Comparison of ENCODE assay signal across 22 cellular contexts in the genomic region with DNA sequence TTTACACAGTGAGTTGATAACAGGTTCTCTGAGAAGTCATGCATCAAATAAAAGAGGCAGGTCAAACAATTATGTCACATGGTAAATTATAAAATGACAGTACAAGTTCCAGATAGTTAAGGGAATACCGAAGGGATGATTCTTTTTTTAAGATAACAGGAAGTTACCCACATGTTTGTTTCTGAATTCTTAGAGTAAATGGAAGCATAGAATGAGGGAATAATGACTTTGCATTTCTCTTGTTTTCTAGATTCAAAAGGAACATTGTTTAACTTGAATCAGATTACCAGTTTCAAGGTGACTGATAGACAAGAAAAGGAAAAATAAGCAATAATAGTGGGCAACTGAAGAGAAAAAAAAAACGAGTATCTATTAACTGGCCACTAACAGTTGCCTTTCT.
DNase-seq lines count a peak whose midpoint lies in the region; TF ChIP-seq lines count a peak whose summit lies in the region.
"Had no signal": no experiment of that assay in that cellular context is flagged by ENCODE, and none has a peak within 500 bp of the region (broad histone marks: within the 10 kb centered on the region; RNA-seq: fewer than 3 reads in every experiment).

No MANE protein-coding gene starts in this region.

- H3K27ac Mint-ChIP-seq in MCF 10A (ENCODE audit: low read depth, unreplicated experiment) (no peak overlapping the region), HFFc6 (peak overlapping the region; percentile 66), nephron progenitor cell (no peak overlapping the region)
- H3K27ac Mint-ChIP-seq: CD8-positive, alpha-beta T cell had no signal

- intact Hi-C loops in MCF 10A (cut with micrococcal nuclease) (no loop called here), breast epithelium (cut with DNase I; ENCODE audit: low total_unique reads) (no loop called here), thyroid gland (cut with DNase I) (no loop called here)

- H3K4me3 Mint-ChIP-seq in MCF 10A (ENCODE audit: unreplicated experiment): no peak overlapping the region
- H3K4me3 Mint-ChIP-seq in HFFc6: no peak overlapping the region
- H3K4me3 Mint-ChIP-seq in nephron progenitor cell: no peak overlapping the region
- H3K4me3 Mint-ChIP-seq: CD8-positive, alpha-beta T cell had no signal

- 77 to 88% methylated on average over 2 of the region's 2 CpGs for WGBS in thyroid gland, 2 donors

- H3K27me3 ChIP-seq in breast epithelium (no peaks in the 10 kb centered on the region), SJSA1 (replicated peaks) (no peaks in the 10 kb centered on the region), thyroid gland (no peaks in the 10 kb centered on the region)
- H3K27me3 ChIP-seq: Peyer's patch had no signal

- no peaks in the 10 kb centered on the region for H3K9me3 ChIP-seq in breast epithelium
- no peaks in the 10 kb centered on the region for H3K9me3 ChIP-seq in SJSA1 (replicated peaks)
- no peaks in the 10 kb centered on the region for H3K9me3 ChIP-seq in thyroid gland
- H3K9me3 ChIP-seq: Peyer's patch had no signal

- TF ChIP-seq CTCF in MCF 10A (IDR thresholded peaks at IDR 0.05; ENCODE audit: unreplicated experiment): no peak
- no peak for TF ChIP-seq CTCF in breast epithelium (IDR thresholded peaks at IDR 0.05)
- TF ChIP-seq CTCF in HFFc6 (IDR thresholded peaks at IDR 0.05): no peak
- TF ChIP-seq CTCF in nephron progenitor cell (IDR thresholded peaks at IDR 0.05): no peak
- no peak for TF ChIP-seq CTCF in thyroid gland (IDR thresholded peaks at IDR 0.05)

- H3K27me3 Mint-ChIP-seq in MCF 10A (ENCODE audit: insufficient read depth, unreplicated experiment) (no peaks in the 10 kb centered on the region), HFFc6 (ENCODE audit: insufficient read depth) (no peaks in the 10 kb centered on the region), nephron progenitor cell (ENCODE audit: low read depth, poor library complexity) (no peaks in the 10 kb centered on the region)

- H3K4me1 Mint-ChIP-seq in MCF 10A (ENCODE audit: insufficient read depth, unreplicated experiment) (no peaks in the 10 kb centered on the region), HFFc6 (ENCODE audit: low read depth) (peaks cover 11% of the 10 kb centered on the region), nephron progenitor cell (no peaks in the 10 kb centered on the region)

- H3K36me3 ChIP-seq in breast epithelium: no peaks in the 10 kb centered on the region
- H3K36me3 ChIP-seq in SJSA1: peaks cover 7% of the 10 kb centered on the region; the same call in 1 of the 2 replicates
- peaks cover 5 to 21% of the 10 kb centered on the region in 2 donors for H3K36me3 ChIP-seq in thyroid gland

- POLR2A ChIA-PET in MCF 10A (lab: Yijun Ruan, JAX): no interaction called here

- no peaks in the 10 kb centered on the region for H3K9me3 Mint-ChIP-seq in MCF 10A (ENCODE audit: unreplicated experiment)
- H3K9me3 Mint-ChIP-seq in HFFc6: no peaks in the 10 kb centered on the region
- H3K9me3 Mint-ChIP-seq in nephron progenitor cell: no peaks in the 10 kb centered on the region
- H3K9me3 Mint-ChIP-seq: CD8-positive, alpha-beta T cell had no signal

- peaks cover 26% of the 10 kb centered on the region for H3K36me3 Mint-ChIP-seq in MCF 10A (ENCODE audit: insufficient read depth, unreplicated experiment)
- peaks cover 19% of the 10 kb centered on the region for H3K36me3 Mint-ChIP-seq in HFFc6 (ENCODE audit: low read depth)
- H3K36me3 Mint-ChIP-seq in nephron progenitor cell (ENCODE audit: low read depth): peaks cover 53% of the 10 kb centered on the region

- H3K4me1 ChIP-seq in breast epithelium: no peaks in the 10 kb centered on the region
- H3K4me1 ChIP-seq in SJSA1 (replicated peaks): peaks cover 11% of the 10 kb centered on the region
- H3K4me1 ChIP-seq in thyroid gland: no peaks in the 10 kb centered on the region
- H3K4me1 ChIP-seq: Peyer's patch had no signal

- CTCF ChIA-PET in MCF 10A (lab: Yijun Ruan, JAX): no interaction called here

- H3K27ac ChIP-seq in breast epithelium (no peak overlapping the region), SJSA1 (peak overlapping the region; percentile 64), thyroid gland (no peak overlapping the region)
- H3K27ac ChIP-seq: 22Rv1, Peyer's patch had no signal

- DNase-seq in MCF 10A (ENCODE audit: unreplicated experiment) (no peak), breast epithelium (ENCODE audit: low spot score in 2 of 2) (no peak), HFFc6 (no peak), SJSA1 (ENCODE audit: low read depth in 1 of 2, low spot score in 2 of 2) (peak in 1 of 2 experiments; percentile 30), iris pigment epithelial cell (ENCODE audit: low read depth) (peak; percentile 10), nephron progenitor cell (no peak), thyroid gland (no peak), NCI-H128 (lab: John Stamatoyannopoulos, UW; ENCODE audit: unreplicated experiment) (no peak)
- DNase-seq: AML-193; C1 segment of cervical spinal cord; CD8-positive, alpha-beta T cell; GOT3; Kasumi-1; NCI-H1092 treated with DMSO at 0.1 percent for 48 hours; NCI-H146; NCI-H2029; NCI-H226; NCI-H510A treated with DMSO at 0.1 percent for 48 hours; NCI-H748 treated with DMSO at 0.1 percent for 48 hours; Peyer's patch had no signal

- TF ChIP-seq POLR2A in breast epithelium (IDR thresholded peaks at IDR 0.05) (no peak), thyroid gland (IDR thresholded peaks at IDR 0.05) (no peak)

- H3K4me3 ChIP-seq in breast epithelium (no peak overlapping the region), SJSA1 (no peak overlapping the region), thyroid gland (replicated peaks in 1 of 3) (no peak overlapping the region)
- H3K4me3 ChIP-seq: GM12878, Peyer's patch had no signal

- BruUV-seq in MCF 10A (replicated peaks; lab: Mats Ljungman, UMichigan): TSS peak; percentile 19
